In genomic region chr19:49084206-49085019, GRCh38 we compare ENCODE assay signal across 8 cellular contexts. TPM values are rescaled to one million over a fixed set of nuclear protein-coding genes. Genes with fewer than 3 reads are reported as not detected.
A peak's percentile ranks its signal among the peaks of the same experiment; 100 is the strongest.
DNase-seq lines count a peak whose midpoint lies in the region; ATAC-seq and TF ChIP-seq lines count a peak whose summit lies in the region.

No MANE protein-coding gene starts in this region.

- H3K4me1 Mint-ChIP-seq in natural killer cell treated with Interleukin-12 subunit alpha and Interleukin-12 subunit beta and Interleukin-15 and Interleukin-18, amount 100 ng/mL, for 72 hours (ENCODE audit: low read depth in 2 of 2) = peaks cover 25% of the 10 kb centered on the region in 2 donors

- H3K4me2 ChIP-seq in BLaER1 treated with 17β-estradiol and CSF1 and Interleukin-3, amounts not matched to agents 10 nM and 100 nM = peak overlapping the region; percentile 58 to 89 (median 82)

- no peaks in the 10 kb centered on the region for H3K27me3 ChIP-seq in BLaER1 treated with 17β-estradiol and CSF1 and Interleukin-3, amounts not matched to agents 10 nM and 100 nM
- H3K27me3 ChIP-seq in MG63 = no peaks in the 10 kb centered on the region
- H3K27me3 ChIP-seq in colonic mucosa = no peaks in the 10 kb centered on the region

- no peaks in the 10 kb centered on the region for H3K9me3 Mint-ChIP-seq in natural killer cell treated with Interleukin-12 subunit alpha and Interleukin-12 subunit beta and Interleukin-15 and Interleukin-18, amount 100 ng/mL, for 72 hours

- H3K36me3 ChIP-seq in BLaER1 treated with 17β-estradiol and CSF1 and Interleukin-3, amounts not matched to agents 10 nM and 100 nM = peaks cover 16 to 34% (median 32%) of the 10 kb centered on the region in 11 experiments
- H3K36me3 ChIP-seq in MG63 = peaks cover 41% of the 10 kb centered on the region
- H3K36me3 ChIP-seq in colonic mucosa = peaks cover 6% of the 10 kb centered on the region

- H3K27ac Mint-ChIP-seq in natural killer cell treated with Interleukin-12 subunit alpha and Interleukin-12 subunit beta and Interleukin-15 and Interleukin-18, amount 100 ng/mL, for 72 hours = peak overlapping the region; percentile 88 to 97

- DNase-seq in MG63 = no peak
- DNase-seq in colonic mucosa = peak; percentile 40
- DNase-seq in natural killer cell treated with Interleukin-12 subunit alpha and Interleukin-12 subunit beta and Interleukin-15 and Interleukin-18, amount 100 ng/mL, for 72 hours (ENCODE audit: low spot score) = no peak
- no peak for DNase-seq in LoVo (ENCODE audit: low spot score)
- DNase-seq in activated CD8-positive, alpha-beta memory T cell treated with anti-CD3 and anti-CD28 coated beads, Interleukin-2, amount 50 U/mL, for 48 hours = no peak

- peaks cover 0 to 8% (median 0%) of the 10 kb centered on the region in 11 experiments; a peak in 2 of 22 replicates for H3K9me3 ChIP-seq in BLaER1 treated with 17β-estradiol and CSF1 and Interleukin-3, amounts not matched to agents 10 nM and 100 nM (replicated peaks in 1 of 11)
- no peaks in the 10 kb centered on the region for H3K9me3 ChIP-seq in MG63
- H3K9me3 ChIP-seq in colonic mucosa = no peaks in the 10 kb centered on the region

- TF ChIP-seq CTCF in colonic mucosa (IDR thresholded peaks at IDR 0.05) = no peak

- intact Hi-C loops in colonic mucosa (cut with DNase I) = no loop called here

- H3K27ac ChIP-seq in BLaER1 treated with 17β-estradiol and CSF1 and Interleukin-3, amounts not matched to agents 10 nM and 100 nM = peak overlapping the region; percentile 82 to 97 (median 94)
- peak overlapping the region; percentile 90 for H3K27ac ChIP-seq in colonic mucosa

- peaks cover 36 to 41% (median 39%) of the 10 kb centered on the region in 11 experiments for H4K20me1 ChIP-seq in BLaER1 treated with 17β-estradiol and CSF1 and Interleukin-3, amounts not matched to agents 10 nM and 100 nM

- peak overlapping the region; percentile 73 to 95 (median 82); a peak in 17 of 20 replicates for H3K4me3 ChIP-seq in BLaER1 treated with 17β-estradiol and CSF1 and Interleukin-3, amounts not matched to agents 10 nM and 100 nM
- H3K4me3 ChIP-seq in MG63 = peak overlapping the region; percentile 99
- H3K4me3 ChIP-seq in colonic mucosa = peak overlapping the region; percentile 95

- peaks cover 17% of the 10 kb centered on the region for H3K36me3 Mint-ChIP-seq in natural killer cell treated with Interleukin-12 subunit alpha and Interleukin-12 subunit beta and Interleukin-15 and Interleukin-18, amount 100 ng/mL, for 72 hours

- H3K4me1 ChIP-seq in BLaER1 treated with 17β-estradiol and CSF1 and Interleukin-3, amounts not matched to agents 10 nM and 100 nM = peaks cover 22 to 38% (median 31%) of the 10 kb centered on the region in 10 experiments
- peaks cover 8% of the 10 kb centered on the region for H3K4me1 ChIP-seq in colonic mucosa

- H3K27me3 Mint-ChIP-seq in natural killer cell treated with Interleukin-12 subunit alpha and Interleukin-12 subunit beta and Interleukin-15 and Interleukin-18, amount 100 ng/mL, for 72 hours = no peaks in the 10 kb centered on the region

- peak overlapping the region; percentile 100 for H3K4me3 Mint-ChIP-seq in natural killer cell treated with Interleukin-12 subunit alpha and Interleukin-12 subunit beta and Interleukin-15 and Interleukin-18, amount 100 ng/mL, for 72 hours

- H3K9ac ChIP-seq in BLaER1 treated with 17β-estradiol and CSF1 and Interleukin-3, amounts not matched to agents 10 nM and 100 nM = peak overlapping the region; percentile 90 to 98 (median 95)
- peak overlapping the region; percentile 13 to 99 for H3K9ac ChIP-seq in colonic mucosa (ENCODE audit: low read depth in 2 of 2, low read length in 2 of 2)

- ATAC-seq in natural killer cell treated with Interleukin-12 subunit alpha and Interleukin-12 subunit beta and Interleukin-15 and Interleukin-18, amount 100 ng/mL, for 72 hours = no peak
- ATAC-seq in HG03521 (IDR thresholded peaks at IDR 0.05; ENCODE audit: unreplicated experiment) (no peak), GM18907 (IDR thresholded peaks at IDR 0.05; ENCODE audit: unreplicated experiment) (no peak)

RNA-seq across cellular contexts. Expression of gene SNRNP70, which starts 0.8 kb away (rescaled TPM):
- 172 and 247 TPM in 2 replicates for total RNA-seq in MG63 (2014; rRNA removed; shearing (Covaris generic); ENCODE audit: low replicate concordance)
- total RNA-seq in colonic mucosa = 100 to 1,000 TPM; 124 to 204 TPM
- total RNA-seq in natural killer cell treated with Interleukin-12 subunit alpha and Interleukin-12 subunit beta and Interleukin-15 and Interleukin-18, amount 100 ng/mL, for 72 hours = 100 to 1,000 TPM; 185 to 346 TPM

RNA-seq across cellular contexts. Expression of gene KCNA7, which starts 11.9 kb away (rescaled TPM):
- total RNA-seq in MG63 (2014; rRNA removed; shearing (Covaris generic); ENCODE audit: low replicate concordance) = not detected in 2 replicates
- total RNA-seq in colonic mucosa = not detected
- total RNA-seq in natural killer cell treated with Interleukin-12 subunit alpha and Interleukin-12 subunit beta and Interleukin-15 and Interleukin-18, amount 100 ng/mL, for 72 hours = not detected

RNA-seq across cellular contexts. Expression of gene NTF4, which starts 19.8 kb away (rescaled TPM):
- not detected in 2 replicates for total RNA-seq in MG63 (2014; rRNA removed; shearing (Covaris generic); ENCODE audit: low replicate concordance)
- not detected for total RNA-seq in colonic mucosa
- not detected for total RNA-seq in natural killer cell treated with Interleukin-12 subunit alpha and Interleukin-12 subunit beta and Interleukin-15 and Interleukin-18, amount 100 ng/mL, for 72 hours

RNA-seq across cellular contexts. Expression of gene CGB7, which starts 26.9 kb away (rescaled TPM):
- total RNA-seq in MG63 (2014; rRNA removed; shearing (Covaris generic); ENCODE audit: low replicate concordance) = not detected in 2 replicates
- not detected for total RNA-seq in colonic mucosa
- not detected for total RNA-seq in natural killer cell treated with Interleukin-12 subunit alpha and Interleukin-12 subunit beta and Interleukin-15 and Interleukin-18, amount 100 ng/mL, for 72 hours

RNA-seq across cellular contexts. Expression of gene LIN7B, which starts 29.8 kb away (rescaled TPM):
- total RNA-seq in MG63 (2014; rRNA removed; shearing (Covaris generic); ENCODE audit: low replicate concordance) = 12.3 and 20.4 TPM in 2 replicates
- 10 to 100 TPM; 11.8 to 14.6 TPM for total RNA-seq in colonic mucosa
- 1 to 10 TPM; 6.0 to 6.1 TPM for total RNA-seq in natural killer cell treated with Interleukin-12 subunit alpha and Interleukin-12 subunit beta and Interleukin-15 and Interleukin-18, amount 100 ng/mL, for 72 hours
